1 cellular context compared by ENCODE assay signal in genomic region chr1:151455231-151455630, GRCh38.
A peak's percentile ranks its signal among the peaks of the same experiment; 100 is the strongest.
TF ChIP-seq lines count a peak whose summit lies in the region.

No MANE protein-coding gene starts in this region.

TF ChIP-seq in HEK293, 187 proteins besides CTCF, POLR2A, EP300 and RAD21:
- no peak for TF ChIP-seq ZNF639 (tag by site-specific recombination; IDR thresholded peaks at IDR 0.05)
- no peak for TF ChIP-seq ZNF398 (tag by site-specific recombination; IDR thresholded peaks at IDR 0.05)
- no peak for TF ChIP-seq ZNF138 (tag by site-specific recombination; IDR thresholded peaks at IDR 0.05; ENCODE audit: borderline replicate concordance)
- no peak for TF ChIP-seq ZNF335 (tag by site-specific recombination; conservative IDR thresholded peaks at IDR 0.05)
- TF ChIP-seq PRDM6 (tag by site-specific recombination; IDR thresholded peaks at IDR 0.05) = peak; percentile 18; the same call in 1 of the 2 replicates
- TF ChIP-seq TSHZ1 (tag by site-specific recombination; IDR thresholded peaks at IDR 0.05; ENCODE audit: borderline replicate concordance) = no peak
